ENCODE assay signal across 26 cellular contexts in the genomic region with DNA sequence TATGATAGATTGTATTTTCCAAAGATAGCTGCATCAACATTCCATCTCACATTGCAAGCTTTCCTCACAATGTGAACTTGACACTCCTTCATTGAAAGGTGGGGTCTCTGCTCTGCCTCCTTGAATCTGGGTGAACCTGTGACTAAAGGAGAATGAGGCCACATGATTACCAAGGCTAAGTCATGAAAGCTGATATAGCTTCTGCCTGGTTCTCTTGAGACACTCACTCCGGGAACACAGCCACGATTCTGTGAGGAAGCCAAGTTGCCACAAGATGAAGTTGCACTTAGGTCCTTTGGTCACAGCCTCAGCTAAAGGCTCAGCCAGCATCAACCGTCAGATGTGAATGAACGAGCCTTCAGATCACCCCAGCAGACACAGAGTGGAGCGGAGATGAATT.
"Had no signal": no experiment of that assay in that cellular context is flagged by ENCODE, and none has a peak within 500 bp of the region (broad histone marks: within the 10 kb centered on the region; RNA-seq: fewer than 3 reads in every experiment).

No MANE protein-coding gene starts in this region.

- H3K27ac Mint-ChIP-seq: activated CD4-positive, alpha-beta T cell treated with anti-CD3 and anti-CD28 coated beads for 36 hours; activated naive CD8-positive, alpha-beta T cell; natural killer cell treated with Interleukin-12 subunit alpha and Interleukin-12 subunit beta and Interleukin-15 and Interleukin-18, amount 100 ng/mL, for 72 hours; stimulated activated memory B cell treated with anti-CD40 and anti-IgM and Interleukin-4, amounts not matched to agents 10 μg/mL and 1 μg/mL and 100 μg/mL, for 72 hours; T-helper 2 cell treated with Interferon-gamma antibody and Interleukin-4, amounts not matched to agents 5 μg/mL and 100 μg/mL, for 36 hours had no signal

- H3K36me3 Mint-ChIP-seq: activated naive CD8-positive, alpha-beta T cell; natural killer cell treated with Interleukin-12 subunit alpha and Interleukin-12 subunit beta and Interleukin-15 and Interleukin-18, amount 100 ng/mL, for 72 hours; stimulated activated memory B cell treated with anti-CD40 and anti-IgM and Interleukin-4, amounts not matched to agents 10 μg/mL and 1 μg/mL and 100 μg/mL, for 72 hours had no signal

- H3K4me1 Mint-ChIP-seq: activated CD4-positive, alpha-beta T cell treated with anti-CD3 and anti-CD28 coated beads for 36 hours; stimulated activated memory B cell treated with anti-CD40 and anti-IgM and Interleukin-4, amounts not matched to agents 10 μg/mL and 1 μg/mL and 100 μg/mL, for 72 hours; stimulated activated naive CD8-positive, alpha-beta T cell treated with anti-CD3 and anti-CD28 coated beads, Interleukin-15, amount 100 ng/mL, for 72 hours had no signal

- H3K4me3 ChIP-seq: heart left ventricle, mucosa of descending colon, thyroid gland, upper lobe of right lung had no signal

- H3K27me3 ChIP-seq: thyroid gland, upper lobe of right lung had no signal

- H3K9me3 Mint-ChIP-seq: natural killer cell treated with Interleukin-12 subunit alpha and Interleukin-12 subunit beta and Interleukin-15 and Interleukin-18, amount 100 ng/mL, for 72 hours; T-helper 2 cell treated with Interferon-gamma antibody and Interleukin-4, amounts not matched to agents 5 μg/mL and 100 μg/mL, for 36 hours had no signal

- H3K4me3 Mint-ChIP-seq: activated CD4-positive, alpha-beta T cell treated with anti-CD3 and anti-CD28 coated beads for 36 hours; activated naive CD8-positive, alpha-beta T cell; natural killer cell treated with Interleukin-12 subunit alpha and Interleukin-12 subunit beta and Interleukin-15 and Interleukin-18, amount 100 ng/mL, for 72 hours; stimulated activated memory B cell treated with anti-CD40 and anti-IgM and Interleukin-4, amounts not matched to agents 10 μg/mL and 1 μg/mL and 100 μg/mL, for 72 hours; stimulated activated naive CD8-positive, alpha-beta T cell treated with anti-CD3 and anti-CD28 coated beads, Interleukin-15, amount 100 ng/mL, for 72 hours; T-helper 2 cell treated with Interferon-gamma antibody and Interleukin-4, amounts not matched to agents 5 μg/mL and 100 μg/mL, for 36 hours had no signal

- H3K4me1 ChIP-seq: heart left ventricle, thyroid gland, upper lobe of right lung had no signal

- H3K9me3 ChIP-seq: mucosa of descending colon, thyroid gland, upper lobe of right lung had no signal

- DNase-seq: activated CD4-positive, alpha-beta T cell treated with anti-CD3 and anti-CD28 coated beads for 36 hours; activated CD4-positive, alpha-beta T cell treated with anti-CD3 and anti-CD28 coated beads, Interleukin-2, amount 50 U/mL, for 48 hours; activated CD4-positive, CD25-positive, alpha-beta regulatory T cell; activated CD8-positive, alpha-beta memory T cell treated with anti-CD3 and anti-CD28 coated beads for 24 hours; activated effector memory CD4-positive, alpha-beta T cell treated with Interleukin-2 at 50 U/mL for 16 hours; activated naive CD4-positive, alpha-beta T cell treated with Interleukin-2 at 50 U/mL for 16 hours; anterior cingulate cortex; effector CD8-positive, alpha-beta T cell; erythroblast; foreskin fibroblast; heart left ventricle; left ventricle myocardium superior; mucosa of descending colon; posterior cingulate gyrus; small intestine; stimulated activated CD4-positive, alpha-beta T cell treated with anti-CD3 and anti-CD28 coated beads, Interleukin-4, amount 100 ng/mL, for 4 hours; stimulated activated CD8-positive, alpha-beta memory T cell treated with anti-CD3 and anti-CD28 coated beads, Interleukin-4, amount 100 ng/mL, for 48 hours; stimulated activated naive CD8-positive, alpha-beta T cell treated with anti-CD3 and anti-CD28 coated beads, Interleukin-15, amount 100 ng/mL, for 72 hours; T-helper 1 cell; thyroid gland; upper lobe of right lung had no signal

- ATAC-seq: activated CD4-positive, alpha-beta T cell treated with anti-CD3 and anti-CD28 coated beads for 36 hours; heart left ventricle; left ventricle myocardium superior; mucosa of descending colon; natural killer cell treated with Interleukin-12 subunit alpha and Interleukin-12 subunit beta and Interleukin-15 and Interleukin-18, amount 100 ng/mL, for 72 hours; sciatic nerve; stimulated activated memory B cell treated with anti-CD40 and anti-IgM and Interleukin-4, amounts not matched to agents 10 μg/mL and 1 μg/mL and 100 μg/mL, for 72 hours; stimulated activated naive CD8-positive, alpha-beta T cell treated with anti-CD3 and anti-CD28 coated beads, Interleukin-15, amount 100 ng/mL, for 72 hours; upper lobe of right lung had no signal

- H3K36me3 ChIP-seq: heart left ventricle, thyroid gland, upper lobe of right lung had no signal

- H3K27ac ChIP-seq: heart left ventricle, thyroid gland, upper lobe of right lung had no signal
